In the genomic region with DNA sequence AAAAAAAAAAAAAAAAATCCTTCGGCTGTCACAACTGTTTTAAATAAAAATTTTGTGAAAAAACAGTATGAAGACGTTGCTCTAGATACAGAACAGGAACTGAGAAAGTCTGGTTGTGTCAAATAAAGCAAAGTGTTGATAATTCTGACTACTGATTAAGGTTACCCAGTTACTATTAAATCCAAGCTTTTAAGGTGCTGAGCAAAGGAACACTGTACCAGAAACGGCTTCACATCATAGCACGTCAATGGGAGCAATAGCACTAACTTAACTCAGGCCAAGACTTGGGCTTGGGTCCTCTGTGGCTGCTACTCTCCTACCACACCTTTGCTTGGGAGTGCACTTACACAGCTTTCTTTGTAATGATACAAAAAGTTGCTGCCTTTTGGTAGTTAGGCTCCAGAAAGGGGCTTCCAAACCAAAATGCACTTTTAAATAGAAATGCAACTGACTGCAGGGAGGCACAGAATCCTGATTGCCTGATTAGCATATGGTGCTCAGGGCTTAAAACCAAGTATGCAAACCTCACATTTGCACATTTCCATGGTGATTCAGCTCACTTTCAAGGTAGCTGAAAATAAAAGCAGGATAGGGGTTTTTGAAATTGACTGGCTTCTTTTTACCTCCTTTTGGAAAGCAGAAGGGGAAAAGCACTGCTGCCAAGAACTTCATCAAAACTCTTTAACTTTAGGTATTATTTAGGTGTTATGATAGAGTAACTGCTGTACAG, we compare ENCODE assay signal across 8 cellular contexts. TPM values are rescaled to one million over a fixed set of nuclear protein-coding genes. Genes with fewer than 3 reads are reported as not detected.
DNase-seq lines count a peak whose midpoint lies in the region; ATAC-seq, FAIRE-seq and TF ChIP-seq lines count a peak whose summit lies in the region.

No MANE protein-coding gene starts in this region.

- in situ Hi-C loops in GM12878 (cut with MboI): no loop called here

- POLR2A ChIA-PET in GM12878 (lab: Charles Lee): interaction anchor here (0.6 to 10.5 kb wide), 7 partner anchors 7 to 303 kb away, joined by 3 to 324 read pairs (median 3); partner anchors contain the start of genes ARNT and ENSA

- SMC1A ChIA-PET in GM12878 (lab: Charles Lee; ENCODE audit: uncharacterized antibody, unreplicated experiment): interaction anchor here (0.6 to 13.6 kb wide), 7 partner anchors 10 to 144 kb away, joined by 3 to 388 read pairs (median 3); no protein-coding TSS in a partner anchor

- no TSS peak for BruUV-seq in GM12878 (replicated peaks; lab: Mats Ljungman, UMichigan)

- peak; percentile 67 for TF ChIP-seq POLR2A in GM12878 (IDR thresholded peaks at IDR 0.05; ENCODE audit: low read depth, low read length)

- peaks cover 5% of the 10 kb centered on the region for H4K20me1 ChIP-seq in GM12878 (ENCODE audit: control insufficient read depth, insufficient read depth)

- H3K27me3 ChIP-seq in GM12878 (replicated peaks in 1 of 2; ENCODE audit: control insufficient read depth in 2 of 2, insufficient read depth in 2 of 2, low read length in 1 of 2): no peaks in the 10 kb centered on the region
- no peaks in the 10 kb centered on the region for H3K27me3 ChIP-seq in mucosa of rectum (ENCODE audit: control insufficient read depth in 2 of 2, insufficient read depth in 2 of 2, low read length in 2 of 2)

- CTCF ChIA-PET in GM12878 (lab: Yijun Ruan, JAX): interaction anchor here (1.1 to 16.3 kb wide), 4 partner anchors 9 to 151 kb away, joined by 3 to 289 read pairs (median 6); no protein-coding TSS in a partner anchor

- TF ChIP-seq RAD21 in GM12878 (IDR thresholded peaks at IDR 0.05; ENCODE audit: insufficient read depth, low read depth, low read length): no peak

- DNase-seq in AG10803 (ENCODE audit: low read depth) (peak; percentile 35), HT1080 (ENCODE audit: low read depth) (peak; percentile 45), GM12878 (ENCODE audit: low read depth, low spot score) (no peak), C1 segment of cervical spinal cord (lab: John Stamatoyannopoulos, UW) (no peak)

- H3K36me3 ChIP-seq in GM12878 (ENCODE audit: control insufficient read depth in 2 of 2, insufficient read depth in 2 of 2, low read length in 1 of 2): peaks cover 9 to 14% of the 10 kb centered on the region in 2 experiments
- H3K36me3 ChIP-seq in mucosa of rectum (ENCODE audit: control insufficient read depth in 2 of 2, insufficient read depth in 2 of 2, low read length in 2 of 2): peaks cover 53 to 55% of the 10 kb centered on the region in 2 donors

- WGBS in GM12878 (ENCODE audit: insufficient coverage, insufficient replicate concordance, low lambda C conversion rate, missing lambda C conversion rate): 15% methylated on average over 4 of the region's 4 CpGs

- H3K4me2 ChIP-seq in GM12878 (ENCODE audit: control insufficient read depth, insufficient read depth): peak overlapping the region; percentile 90

- H3K79me2 ChIP-seq in GM12878 (ENCODE audit: control insufficient read depth, insufficient read depth, low read length): peaks cover 90% of the 10 kb centered on the region

- H3K4me3 ChIP-seq in AG10803 (ENCODE audit: low read length): no peak overlapping the region
- peak overlapping the region; percentile 60 for H3K4me3 ChIP-seq in GM12878
- peak overlapping the region; percentile 8 to 27 for H3K4me3 ChIP-seq in mucosa of rectum (ENCODE audit: low read length in 2 of 2)

- ATAC-seq in GM12878 (peak; percentile 15), GM18909 (IDR thresholded peaks at IDR 0.05; ENCODE audit: poor library complexity, unreplicated experiment) (no peak), GM19467 (IDR thresholded peaks at IDR 0.05; ENCODE audit: unreplicated experiment) (no peak), HG03139 (IDR thresholded peaks at IDR 0.05; ENCODE audit: unreplicated experiment) (no peak)

- FAIRE-seq in GM12878 (lab: Jason Lieb, UNC): no peak

- H3K9ac ChIP-seq in GM12878 (ENCODE audit: control insufficient read depth, insufficient read depth, low read length): peak overlapping the region; percentile 40; the same call in 1 of the 2 replicates
- peak overlapping the region; percentile 15 to 36 for H3K9ac ChIP-seq in mucosa of rectum (ENCODE audit: low read depth in 1 of 2, low read length in 2 of 2)

- H2AFZ ChIP-seq in GM12878 (ENCODE audit: control insufficient read depth, low read depth, low read length): no peak overlapping the region

- RAD21 ChIA-PET in GM12878 (lab: Charles Lee; ENCODE audit: unreplicated experiment): interaction anchor here (1.0 to 14.4 kb wide), 3 partner anchors 8 to 56 kb away, joined by 5 to 387 read pairs (median 6); partner anchors contain the start of gene ENSA

- intact Hi-C loops in GM12878 (cut with micrococcal nuclease; ENCODE audit: unreplicated experiment): no loop called here

- TF ChIP-seq EP300 in GM12878 (IDR thresholded peaks at IDR 0.05; ENCODE audit: borderline replicate concordance in 1 of 2, control insufficient read depth in 1 of 2, low read depth in 2 of 2, low read length in 2 of 2): no peak; a peak in 1 of 4 replicates

- H3K27ac ChIP-seq in GM12878 (ENCODE audit: control insufficient read depth, insufficient read depth) (peak overlapping the region; percentile 65), mucosa of rectum (ENCODE audit: low read depth in 2 of 2, low read length in 2 of 2) (peak overlapping the region in 1 of 2 donors; percentile 48)

- peaks cover 41% of the 10 kb centered on the region for H3K4me1 ChIP-seq in GM12878 (ENCODE audit: control insufficient read depth, insufficient read depth, low read length)
- H3K4me1 ChIP-seq in mucosa of rectum (ENCODE audit: control insufficient read depth in 2 of 2, insufficient read depth in 2 of 2, low read length in 2 of 2): peaks cover 50 to 53% of the 10 kb centered on the region in 2 donors

- no peak for TF ChIP-seq CTCF in AG10803 (conservative IDR thresholded peaks at IDR 0.05; ENCODE audit: low read length)
- TF ChIP-seq CTCF in GM12878 (IDR thresholded peaks at IDR 0.05 in 2 of 3, conservative IDR thresholded peaks at IDR 0.05 in 1 of 3; ENCODE audit: control insufficient read depth in 2 of 3, extremely low read depth in 1 of 3, insufficient read depth in 1 of 3, low read depth in 3 of 3, low read length in 3 of 3): no peak

- H3K9me3 ChIP-seq in GM12878 (replicated peaks; ENCODE audit: control insufficient read depth, insufficient read depth, low read length) (no peaks in the 10 kb centered on the region), mucosa of rectum (ENCODE audit: control insufficient read depth in 2 of 2, low read length in 2 of 2) (no peaks in the 10 kb centered on the region)

RNA-seq across cellular contexts. Expression of gene MCL1, which starts 6.3 kb away (rescaled TPM):
- 237 and 264 TPM in 2 replicates for total RNA-seq in HT1080 (2014; rRNA removed; shearing (Covaris generic))
- 331 and 404 TPM in 2 replicates for polyA plus RNA-seq in HT1080 (2015; cell fraction: cytosol; rRNA removed)
- polyA plus RNA-seq in HT1080 (2015; cell fraction: nucleus; rRNA removed): 739 and 762 TPM in 2 replicates
- 113 and 120 TPM in 2 replicates for total RNA-seq in GM12878 (2013; cell fraction: nucleolus; rRNA removed)
- 92.5 and 101 TPM in 2 replicates for total RNA-seq in GM12878 (2014; rRNA removed)
- total RNA-seq in GM12878 (2014; rRNA removed; fragmentation: Illumina TruSeq; extraction: Trizol): 99.4 and 99.6 TPM in 2 replicates
- 142 and 148 TPM in 2 replicates for total RNA-seq in GM12878 (2021)
- 89.1 TPM for polyA plus RNA-seq in GM12878 (2011; ENCODE audit: low read depth)
- polyA plus RNA-seq in GM12878 (2011; rRNA removed): 102 and 141 TPM in 2 replicates
- 47.3 and 50.1 TPM in 2 replicates for polyA plus RNA-seq in GM12878 (2011; cell fraction: cytosol; rRNA removed)
- 96.0 and 105 TPM in 2 replicates for polyA plus RNA-seq in GM12878 (2011; cell fraction: nucleus; rRNA removed)
- 124 and 128 TPM in 2 replicates for polyA plus RNA-seq in GM12878 (2012)
- 109 and 133 TPM in 2 replicates for polyA plus RNA-seq in GM12878 (2014; fragmentation: Illumina TruSeq; extraction: Trizol)
- polyA plus RNA-seq in GM12878 (2014; fragmentation: Nextera tagmentation; extraction: Ambion mirVana): 10 to 100 TPM; 18.1 to 25.5 TPM
- polyA plus RNA-seq in GM12878 (2014; rRNA removed): 74.7 and 80.2 TPM in 2 replicates
- 10 to 100 TPM; 52.6 to 60.3 TPM for polyA plus RNA-seq in GM12878 (2016; fragmentation: Nextera tagmentation; extraction: Ambion mirVana)
- 86.6 and 103 TPM in 2 replicates for polyA minus RNA-seq in GM12878 (2011; rRNA and poly(A)+ RNA removed)
- polyA minus RNA-seq in GM12878 (2011; cell fraction: cytosol; rRNA and poly(A)+ RNA removed): 37.0 and 38.8 TPM in 2 replicates
- 89.3 and 122 TPM in 2 replicates for polyA minus RNA-seq in GM12878 (2011; cell fraction: nucleus; rRNA and poly(A)+ RNA removed)

RNA-seq across cellular contexts. Expression of gene ADAMTSL4, which starts 23.9 kb away (rescaled TPM):
- total RNA-seq in HT1080 (2014; rRNA removed; shearing (Covaris generic)): 0.06 and 0.47 TPM in 2 replicates
- 1.5 and 1.8 TPM in 2 replicates for polyA plus RNA-seq in HT1080 (2015; cell fraction: cytosol; rRNA removed)
- 4.9 and 7.5 TPM in 2 replicates for polyA plus RNA-seq in HT1080 (2015; cell fraction: nucleus; rRNA removed)
- not detected in 2 replicates for total RNA-seq in GM12878 (2013; cell fraction: nucleolus; rRNA removed)
- total RNA-seq in GM12878 (2014; rRNA removed) (not detected in 2 replicates), GM12878 (2014; rRNA removed; fragmentation: Illumina TruSeq; extraction: Trizol) (not detected in 2 replicates), GM12878 (2021) (0.15 and 0.21 TPM in 2 replicates)
- 0.35 TPM for polyA plus RNA-seq in GM12878 (2011; ENCODE audit: low read depth)
- polyA plus RNA-seq in GM12878 (2011; rRNA removed) (not detected in 2 replicates), GM12878 (2014; fragmentation: Illumina TruSeq; extraction: Trizol) (not detected in 2 replicates), GM12878 (2014; fragmentation: Nextera tagmentation; extraction: Ambion mirVana) (under 1 TPM; 0.04 to 0.05 TPM), GM12878 (2014; rRNA removed) (not detected in 2 replicates), GM12878 (2016; fragmentation: Nextera tagmentation; extraction: Ambion mirVana) (under 1 TPM; 0.04 to 0.09 TPM)
- not detected in 2 replicates for polyA plus RNA-seq in GM12878 (2011; cell fraction: cytosol; rRNA removed)
- polyA plus RNA-seq in GM12878 (2011; cell fraction: nucleus; rRNA removed): 0.06 and 0.15 TPM in 2 replicates
- polyA plus RNA-seq in GM12878 (2012): 0.13 and 0.49 TPM in 2 replicates
- 0.07 TPM in 1 of 2 replicates, not detected in the other for polyA minus RNA-seq in GM12878 (2011; rRNA and poly(A)+ RNA removed)
- polyA minus RNA-seq in GM12878 (2011; cell fraction: cytosol; rRNA and poly(A)+ RNA removed): not detected in 2 replicates
- polyA minus RNA-seq in GM12878 (2011; cell fraction: nucleus; rRNA and poly(A)+ RNA removed): not detected in 2 replicates

RNA-seq across cellular contexts. Expression of gene ENSA, which starts 56.3 kb away (rescaled TPM):
- total RNA-seq in HT1080 (2014; rRNA removed; shearing (Covaris generic)): 134 and 194 TPM in 2 replicates
- 114 and 145 TPM in 2 replicates for polyA plus RNA-seq in HT1080 (2015; cell fraction: cytosol; rRNA removed)
- polyA plus RNA-seq in HT1080 (2015; cell fraction: nucleus; rRNA removed): 69.9 and 72.1 TPM in 2 replicates
- 215 and 216 TPM in 2 replicates for total RNA-seq in GM12878 (2013; cell fraction: nucleolus; rRNA removed)
- 155 and 157 TPM in 2 replicates for total RNA-seq in GM12878 (2014; rRNA removed)
- total RNA-seq in GM12878 (2014; rRNA removed; fragmentation: Illumina TruSeq; extraction: Trizol): 201 and 203 TPM in 2 replicates
- 235 and 244 TPM in 2 replicates for total RNA-seq in GM12878 (2021)
- 63.5 TPM for polyA plus RNA-seq in GM12878 (2011; ENCODE audit: low read depth)
- 112 and 146 TPM in 2 replicates for polyA plus RNA-seq in GM12878 (2011; rRNA removed)
- 121 and 143 TPM in 2 replicates for polyA plus RNA-seq in GM12878 (2011; cell fraction: cytosol; rRNA removed)
- 36.4 and 43.6 TPM in 2 replicates for polyA plus RNA-seq in GM12878 (2011; cell fraction: nucleus; rRNA removed)
- polyA plus RNA-seq in GM12878 (2012): 128 and 174 TPM in 2 replicates
- 605 and 677 TPM in 2 replicates for polyA plus RNA-seq in GM12878 (2014; fragmentation: Illumina TruSeq; extraction: Trizol)
- polyA plus RNA-seq in GM12878 (2014; fragmentation: Nextera tagmentation; extraction: Ambion mirVana): 10 to 100 TPM; 56.1 to 86.8 TPM
- polyA plus RNA-seq in GM12878 (2014; rRNA removed): 205 and 208 TPM in 2 replicates
- 100 to 1,000 TPM; 124 to 131 TPM for polyA plus RNA-seq in GM12878 (2016; fragmentation: Nextera tagmentation; extraction: Ambion mirVana)
- 30.2 and 34.0 TPM in 2 replicates for polyA minus RNA-seq in GM12878 (2011; rRNA and poly(A)+ RNA removed)
- polyA minus RNA-seq in GM12878 (2011; cell fraction: cytosol; rRNA and poly(A)+ RNA removed): 12.8 and 20.2 TPM in 2 replicates
- polyA minus RNA-seq in GM12878 (2011; cell fraction: nucleus; rRNA and poly(A)+ RNA removed): 15.4 and 23.1 TPM in 2 replicates

RNA-seq across cellular contexts. Expression of gene FALEC, which starts 57.5 kb away (rescaled TPM):
- total RNA-seq in HT1080 (2014; rRNA removed; shearing (Covaris generic)): not detected in 2 replicates
- 0.64 TPM in 1 of 2 replicates, not detected in the other for polyA plus RNA-seq in HT1080 (2015; cell fraction: cytosol; rRNA removed)
- not detected in 2 replicates for polyA plus RNA-seq in HT1080 (2015; cell fraction: nucleus; rRNA removed)
- not detected in 2 replicates for total RNA-seq in GM12878 (2013; cell fraction: nucleolus; rRNA removed)
- total RNA-seq in GM12878 (2014; rRNA removed) (not detected in 2 replicates), GM12878 (2014; rRNA removed; fragmentation: Illumina TruSeq; extraction: Trizol) (0.31 and 0.37 TPM in 2 replicates), GM12878 (2021) (0.41 TPM in 1 of 2 replicates, not detected in the other)
- polyA plus RNA-seq in GM12878 (2011; ENCODE audit: low read depth): not detected
- polyA plus RNA-seq in GM12878 (2011; rRNA removed) (0.27 TPM in 1 of 2 replicates, not detected in the other), GM12878 (2014; fragmentation: Illumina TruSeq; extraction: Trizol) (0.40 TPM in 1 of 2 replicates, not detected in the other), GM12878 (2014; fragmentation: Nextera tagmentation; extraction: Ambion mirVana) (under 1 TPM in 1 of 2 experiments, not detected in 1; 0.21 TPM), GM12878 (2014; rRNA removed) (not detected in 2 replicates), GM12878 (2016; fragmentation: Nextera tagmentation; extraction: Ambion mirVana) (under 1 TPM; 0.32 to 0.71 TPM)
- not detected in 2 replicates for polyA plus RNA-seq in GM12878 (2011; cell fraction: cytosol; rRNA removed)
- 0.27 TPM in 1 of 2 replicates, not detected in the other for polyA plus RNA-seq in GM12878 (2011; cell fraction: nucleus; rRNA removed)
- polyA plus RNA-seq in GM12878 (2012): not detected in 2 replicates
- polyA minus RNA-seq in GM12878 (2011; rRNA and poly(A)+ RNA removed): not detected in 2 replicates
- not detected in 2 replicates for polyA minus RNA-seq in GM12878 (2011; cell fraction: cytosol; rRNA and poly(A)+ RNA removed)
- polyA minus RNA-seq in GM12878 (2011; cell fraction: nucleus; rRNA and poly(A)+ RNA removed): 0.60 and 1.2 TPM in 2 replicates

Comparison
In these comparisons a context has a peak if more than half of its experiments do, and no peak if none do; other contexts are left out.
1. DNase-seq: peak in AG10803 (single experiment) and HT1080 (single experiment); none in GM12878 (single experiment) and C1 segment of cervical spinal cord (0 of 14).